ENCODE assay signal across 21 cellular contexts in the genomic region with DNA sequence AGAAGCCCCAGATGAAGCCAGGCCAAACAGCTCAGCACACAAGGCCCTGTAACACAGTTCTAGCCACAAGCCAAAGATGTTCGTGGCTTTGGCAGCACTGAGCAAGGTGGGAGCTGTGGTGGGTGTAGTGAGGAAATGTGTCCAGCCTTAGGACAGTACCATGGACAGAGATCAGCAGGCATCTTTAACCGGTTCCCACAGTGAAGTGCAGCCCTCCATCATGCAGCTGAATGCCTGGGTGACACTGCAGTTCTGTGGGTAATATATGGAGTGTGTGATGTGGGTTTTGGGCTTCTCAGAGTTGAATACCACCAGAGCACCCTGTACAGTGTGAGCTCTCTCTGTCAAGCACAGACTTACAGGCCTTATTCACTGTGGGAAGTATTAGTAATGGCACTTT. TPM values are rescaled to one million over a fixed set of nuclear protein-coding genes. Genes with fewer than 3 reads are reported as not detected.
DNase-seq lines count a peak whose midpoint lies in the region; ATAC-seq, FAIRE-seq and TF ChIP-seq lines count a peak whose summit lies in the region.
"Had no signal": no experiment of that assay in that cellular context is flagged by ENCODE, and none has a peak within 500 bp of the region (broad histone marks: within the 10 kb centered on the region; RNA-seq: fewer than 3 reads in every experiment).

No MANE protein-coding gene starts in this region.

- WGBS in K562 (ENCODE audit: insufficient coverage, low coverage, missing lambda C conversion rate): 7% methylated on average over 2 of the region's 2 CpGs
- WGBS in adrenal gland, 4 donors: 0 to 17% (median 14%) methylated on average over 1 to 2 of the region's 2 CpGs

- H3K9ac ChIP-seq in K562 (ENCODE audit: insufficient read depth in 1 of 2, low read depth in 2 of 2, low read length in 2 of 2): no peak overlapping the region
- H3K9ac ChIP-seq: KMS-11 had no signal

- BruUV-seq in K562 (replicated peaks; lab: Mats Ljungman, UMichigan): no TSS peak

- H2AFZ ChIP-seq in K562 (ENCODE audit: low read depth, low read length): no peak overlapping the region

- H3K9me1 ChIP-seq in K562 (ENCODE audit: control insufficient read depth, insufficient read depth, low read length): no peaks in the 10 kb centered on the region

- H3K79me2 ChIP-seq in K562 (ENCODE audit: control insufficient read depth, insufficient read depth, low read length): no peaks in the 10 kb centered on the region

- H3K27me3 ChIP-seq in K562 (ENCODE audit: control insufficient read depth in 2 of 2, insufficient read depth in 2 of 2, low read length in 2 of 2) (no peaks in the 10 kb centered on the region), adrenal gland (peaks cover 28% of the 10 kb centered on the region)
- H3K27me3 ChIP-seq: colonic mucosa had no signal

- CTCF ChIA-PET in K562 (lab: Yijun Ruan, JAX; ENCODE audit: low intra/inter-chr PET ratio): no interaction called here

- no peak for TF ChIP-seq EP300 in Ishikawa (IDR thresholded peaks at IDR 0.05; ENCODE audit: borderline replicate concordance)
- TF ChIP-seq EP300 in K562 (IDR thresholded peaks at IDR 0.05; ENCODE audit: low read length): no peak

- TF ChIP-seq POLR2A in K562 (conservative IDR thresholded peaks at IDR 0.05) (no peak), adrenal gland (IDR thresholded peaks at IDR 0.05) (no peak)

- H3K4me3 ChIP-seq in K562: no peak overlapping the region
- H3K4me3 ChIP-seq in adrenal gland: no peak overlapping the region
- H3K4me3 ChIP-seq: colonic mucosa, left lung, mucosa of descending colon had no signal

- H3K4me2 ChIP-seq in K562 (ENCODE audit: insufficient read depth, low read length): no peak overlapping the region
- H3K4me2 ChIP-seq: KMS-11 had no signal

- peak; percentile 0 for DNase-seq in EL
- DNase-seq in K562 (ENCODE audit: extremely low read depth in 1 of 4, low spot score in 3 of 4): peak in 1 of 4 experiments; percentile 1
- peak; percentile 6 to 16 for DNase-seq in lung microvascular endothelial cell (ENCODE audit: low read depth in 2 of 2)
- DNase-seq in activated naive CD4-positive, alpha-beta T cell treated with Interleukin-2 at 50 U/mL for 16 hours: no peak
- DNase-seq in NAMALWA (ENCODE audit: low spot score): no peak
- no peak for DNase-seq in adrenal gland
- DNase-seq: activated CD4-positive, alpha-beta memory T cell treated with anti-CD3 and anti-CD28 coated beads, Interleukin-2, amount 10 ng/mL, durations not matched to agents 7 days and 5 days; activated naive CD4-positive, alpha-beta T cell treated with anti-CD3 and anti-CD28 coated beads, Interleukin-2, amount 50 U/mL, for 16 hours; activated T-cell treated with anti-CD3 and anti-CD28 coated beads, Interleukin-2, amount 50 U/mL, for 24 hours; CD8-positive, alpha-beta memory T cell; colonic mucosa; HFFc6; left lung; mucosa of descending colon; NCI-H1105; NCI-H510A; SHP77 treated with DMSO at 0.1 percent for 48 hours had no signal

- no peak for TF ChIP-seq RAD21 in Ishikawa (IDR thresholded peaks at IDR 0.05; ENCODE audit: low read depth)
- TF ChIP-seq RAD21 in K562 (CRISPR knock-in tag; conservative IDR thresholded peaks at IDR 0.05 in 1 of 2, IDR thresholded peaks at IDR 0.05 in 1 of 2): no peak

- H3K9me3 ChIP-seq in K562 (replicated peaks; ENCODE audit: control insufficient read depth, insufficient read depth, low read depth, low read length) (no peaks in the 10 kb centered on the region), adrenal gland (replicated peaks in 1 of 3) (no peaks in the 10 kb centered on the region)
- H3K9me3 ChIP-seq: colonic mucosa, left lung, mucosa of descending colon, neutrophil had no signal

- H3K27ac ChIP-seq in K562 (ENCODE audit: extremely low read depth, low read depth, low read length): no peak overlapping the region
- H3K27ac ChIP-seq in adrenal gland: no peak overlapping the region
- H3K27ac ChIP-seq: colonic mucosa, KMS-11, left lung, neutrophil had no signal

- no peaks in the 10 kb centered on the region for H4K20me1 ChIP-seq in K562 (replicated peaks; ENCODE audit: control insufficient read depth, insufficient read depth, low read length)

- no peak for ATAC-seq in K562
- ATAC-seq: left lung, mucosa of descending colon had no signal

- POLR2A ChIA-PET in K562 (lab: Yijun Ruan, JAX): no interaction called here

- H3K4me1 ChIP-seq in K562 (replicated peaks in 1 of 2; ENCODE audit: control insufficient read depth in 2 of 2, insufficient read depth in 2 of 2, low read length in 2 of 2) (no peaks in the 10 kb centered on the region), adrenal gland (replicated peaks in 1 of 2) (no peaks in the 10 kb centered on the region)
- H3K4me1 ChIP-seq: colonic mucosa, left lung had no signal

- H3K36me3 ChIP-seq in K562 (ENCODE audit: control insufficient read depth, insufficient read depth, low read length) (no peaks in the 10 kb centered on the region), adrenal gland (replicated peaks in 1 of 2) (no peaks in the 10 kb centered on the region)
- H3K36me3 ChIP-seq: colonic mucosa, left lung, neutrophil had no signal

- TF ChIP-seq CTCF in K562 (IDR thresholded peaks at IDR 0.05 in 2 of 3, conservative IDR thresholded peaks at IDR 0.05 in 1 of 3; ENCODE audit: insufficient read depth in 2 of 3, low read depth in 1 of 3, low read length in 3 of 3): no peak
- no peak for TF ChIP-seq CTCF in adrenal gland (IDR thresholded peaks at IDR 0.05)

- intact Hi-C loops in K562 (cut with micrococcal nuclease): no loop called here
- intact Hi-C loops in adrenal gland (cut with DNase I): no loop called here

- in situ Hi-C loops in K562 (cut with MboI): no loop called here

- FAIRE-seq in K562 (lab: Jason Lieb, UNC): no peak
- FAIRE-seq: endothelial cell of umbilical vein had no signal

TF ChIP-seq in K562, 482 proteins besides CTCF, POLR2A, EP300 and RAD21:
- TF ChIP-seq EHMT2 (IDR thresholded peaks at IDR 0.05) (peak; percentile 62; the same call in 1 of the 2 replicates), KAT8 (IDR thresholded peaks at IDR 0.05; ENCODE audit: low read depth) (no peak)

RNA-seq across cellular contexts. Expression of gene NEXMIF, which starts 6.0 kb away (rescaled TPM):
- total RNA-seq in K562 (2011; cell fraction: chromatin; rRNA removed; ENCODE audit: low replicate concordance): not detected in 2 replicates
- total RNA-seq in K562 (2011; cell fraction: nucleolus; rRNA removed): not detected in 2 replicates
- total RNA-seq in K562 (2011; cell fraction: nucleoplasm; rRNA removed): not detected in 2 replicates
- total RNA-seq in K562 (2014; rRNA removed): not detected in 2 replicates
- not detected in 2 replicates for total RNA-seq in K562 (2014; rRNA removed; fragmentation: Illumina TruSeq; extraction: Trizol)
- not detected in 2 replicates for total RNA-seq in K562 (2015; rRNA removed; fragmentation: Illumina TruSeq; extraction: Trizol)
- total RNA-seq in K562 (2021): not detected in 2 replicates
- polyA plus RNA-seq in K562 (2011; rRNA removed): not detected in 2 replicates
- polyA plus RNA-seq in K562 (2011; cell fraction: cytosol; rRNA removed): not detected in 2 replicates
- 0.01 TPM in 1 of 2 replicates, not detected in the other for polyA plus RNA-seq in K562 (2011; cell fraction: nucleus; rRNA removed)
- polyA plus RNA-seq in K562 (2012): not detected in 2 replicates
- not detected in 2 replicates for polyA plus RNA-seq in K562 (2014; fragmentation: Illumina TruSeq; extraction: Trizol)
- not detected for polyA plus RNA-seq in K562 (2014; fragmentation: Nextera tagmentation; extraction: Ambion mirVana)
- not detected in 2 replicates for polyA plus RNA-seq in K562 (2014; rRNA removed)
- not detected in 2 replicates for polyA minus RNA-seq in K562 (2011; rRNA and poly(A)+ RNA removed)
- not detected in 2 replicates for polyA minus RNA-seq in K562 (2011; cell fraction: cytosol; rRNA and poly(A)+ RNA removed)
- under 0.01 TPM in 1 of 2 replicates, not detected in the other for polyA minus RNA-seq in K562 (2011; cell fraction: nucleus; rRNA and poly(A)+ RNA removed)
- total RNA-seq in lung microvascular endothelial cell: under 0.01 TPM in 1 of 2 replicates, not detected in the other
- 1 to 10 TPM in 7 of 8 donors, under 1 TPM in 1; 0.68 to 3.2 (median 2.0) TPM for total RNA-seq in adrenal gland
- polyA plus RNA-seq in adrenal gland: 1 to 10 TPM in 1 of 3 donors, under 1 TPM in 2; 0.10 to 2.5 (median 0.32) TPM
- total RNA-seq: endothelial cell of umbilical vein, HFFc6 had no signal
- polyA plus RNA-seq: CD8-positive, alpha-beta memory T cell; endothelial cell of umbilical vein had no signal

Comparison
In these comparisons a context has a peak if more than half of its experiments do, and no peak if none do; other contexts are left out.
1. DNase-seq: peak in EL (single experiment) and lung microvascular endothelial cell (2 of 2); none in activated naive CD4-positive, alpha-beta T cell treated with Interleukin-2 at 50 U/mL for 16 hours (single experiment), NAMALWA (single experiment) and adrenal gland (0 of 7).